1 cellular context compared by ENCODE assay signal in the genomic region with DNA sequence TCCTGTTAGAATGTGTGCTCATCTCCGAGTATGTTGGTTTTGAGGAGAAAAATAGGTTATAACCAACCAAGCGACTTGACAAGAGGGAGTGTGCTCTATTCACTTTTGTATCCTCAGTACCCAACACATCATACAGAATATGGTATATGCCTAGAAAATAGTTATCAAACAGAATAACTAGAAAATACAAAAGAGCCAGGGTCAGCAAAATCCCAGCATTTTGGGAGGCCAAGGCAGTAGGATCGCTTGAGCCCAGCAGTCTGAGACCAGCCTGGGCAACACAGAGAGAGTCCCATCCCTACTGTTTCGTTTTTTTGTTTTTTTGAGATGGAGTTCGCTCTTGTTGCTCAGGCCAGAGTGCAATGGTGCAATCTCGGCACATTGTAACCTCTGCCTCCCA.
TF ChIP-seq lines count a peak whose summit lies in the region.

No MANE protein-coding gene starts in this region.

TF ChIP-seq in HCT116, 20 proteins besides CTCF, POLR2A, EP300 and RAD21 (continued from another document):
- TF ChIP-seq, protein P1, sequence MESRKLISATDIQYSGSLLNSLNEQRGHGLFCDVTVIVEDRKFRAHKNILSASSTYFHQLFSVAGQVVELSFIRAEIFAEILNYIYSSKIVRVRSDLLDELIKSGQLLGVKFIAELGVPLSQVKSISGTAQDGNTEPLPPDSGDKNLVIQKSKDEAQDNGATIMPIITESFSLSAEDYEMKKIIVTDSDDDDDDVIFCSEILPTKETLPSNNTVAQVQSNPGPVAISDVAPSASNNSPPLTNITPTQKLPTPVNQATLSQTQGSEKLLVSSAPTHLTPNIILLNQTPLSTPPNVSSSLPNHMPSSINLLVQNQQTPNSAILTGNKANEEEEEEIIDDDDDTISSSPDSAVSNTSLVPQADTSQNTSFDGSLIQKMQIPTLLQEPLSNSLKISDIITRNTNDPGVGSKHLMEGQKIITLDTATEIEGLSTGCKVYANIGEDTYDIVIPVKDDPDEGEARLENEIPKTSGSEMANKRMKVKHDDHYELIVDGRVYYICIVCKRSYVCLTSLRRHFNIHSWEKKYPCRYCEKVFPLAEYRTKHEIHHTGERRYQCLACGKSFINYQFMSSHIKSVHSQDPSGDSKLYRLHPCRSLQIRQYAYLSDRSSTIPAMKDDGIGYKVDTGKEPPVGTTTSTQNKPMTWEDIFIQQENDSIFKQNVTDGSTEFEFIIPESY (IDR thresholded peaks at IDR 0.05; ENCODE audit: extremely low read depth, insufficient replicate concordance, low read length): no peak
- TF ChIP-seq ATF3 (IDR thresholded peaks at IDR 0.05): no peak
- no peak for TF ChIP-seq ZFX (IDR thresholded peaks at IDR 0.05)
- no peak for TF ChIP-seq EGR1 (IDR thresholded peaks at IDR 0.05; ENCODE audit: low read depth)
- TF ChIP-seq EZH2 (IDR thresholded peaks at IDR 0.05): no peak
- TF ChIP-seq, protein P2, sequence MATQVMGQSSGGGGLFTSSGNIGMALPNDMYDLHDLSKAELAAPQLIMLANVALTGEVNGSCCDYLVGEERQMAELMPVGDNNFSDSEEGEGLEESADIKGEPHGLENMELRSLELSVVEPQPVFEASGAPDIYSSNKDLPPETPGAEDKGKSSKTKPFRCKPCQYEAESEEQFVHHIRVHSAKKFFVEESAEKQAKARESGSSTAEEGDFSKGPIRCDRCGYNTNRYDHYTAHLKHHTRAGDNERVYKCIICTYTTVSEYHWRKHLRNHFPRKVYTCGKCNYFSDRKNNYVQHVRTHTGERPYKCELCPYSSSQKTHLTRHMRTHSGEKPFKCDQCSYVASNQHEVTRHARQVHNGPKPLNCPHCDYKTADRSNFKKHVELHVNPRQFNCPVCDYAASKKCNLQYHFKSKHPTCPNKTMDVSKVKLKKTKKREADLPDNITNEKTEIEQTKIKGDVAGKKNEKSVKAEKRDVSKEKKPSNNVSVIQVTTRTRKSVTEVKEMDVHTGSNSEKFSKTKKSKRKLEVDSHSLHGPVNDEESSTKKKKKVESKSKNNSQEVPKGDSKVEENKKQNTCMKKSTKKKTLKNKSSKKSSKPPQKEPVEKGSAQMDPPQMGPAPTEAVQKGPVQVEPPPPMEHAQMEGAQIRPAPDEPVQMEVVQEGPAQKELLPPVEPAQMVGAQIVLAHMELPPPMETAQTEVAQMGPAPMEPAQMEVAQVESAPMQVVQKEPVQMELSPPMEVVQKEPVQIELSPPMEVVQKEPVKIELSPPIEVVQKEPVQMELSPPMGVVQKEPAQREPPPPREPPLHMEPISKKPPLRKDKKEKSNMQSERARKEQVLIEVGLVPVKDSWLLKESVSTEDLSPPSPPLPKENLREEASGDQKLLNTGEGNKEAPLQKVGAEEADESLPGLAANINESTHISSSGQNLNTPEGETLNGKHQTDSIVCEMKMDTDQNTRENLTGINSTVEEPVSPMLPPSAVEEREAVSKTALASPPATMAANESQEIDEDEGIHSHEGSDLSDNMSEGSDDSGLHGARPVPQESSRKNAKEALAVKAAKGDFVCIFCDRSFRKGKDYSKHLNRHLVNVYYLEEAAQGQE (IDR thresholded peaks at IDR 0.05; ENCODE audit: low read depth): no peak
- TF ChIP-seq SIN3A (IDR thresholded peaks at IDR 0.05; ENCODE audit: low read depth): no peak
- TF ChIP-seq POLR2AphosphoS5 (IDR thresholded peaks at IDR 0.05; ENCODE audit: low read depth, low read length): no peak
- no peak for TF ChIP-seq ZNF274 (IDR thresholded peaks at IDR 0.05; ENCODE audit: low read depth, low read length)
